ENCODE assay signal across 2 cellular contexts in genomic region chr17:48795444-48796162, GRCh38.
TF ChIP-seq lines count a peak whose summit lies in the region.

No MANE protein-coding gene starts in this region.

TF ChIP-seq in A549, 52 proteins besides CTCF, POLR2A, EP300 and RAD21:
- TF ChIP-seq EHF (CRISPR knock-in tag; IDR thresholded peaks at IDR 0.05) (peak; percentile 83; the same call in 1 of the 2 replicates), ZNF302 (CRISPR knock-in tag; IDR thresholded peaks at IDR 0.05) (peak; percentile 86), ATOH8 (CRISPR knock-in tag; IDR thresholded peaks at IDR 0.05; ENCODE audit: low read depth) (peak; percentile 98), HOXB5 (CRISPR knock-in tag; IDR thresholded peaks at IDR 0.05) (peak; percentile 70), FOSL2 (IDR thresholded peaks at IDR 0.05) (peak; percentile 59; the same call in 1 of the 2 replicates), FOSL2 (CRISPR knock-in tag; IDR thresholded peaks at IDR 0.05) (peak; percentile 93), MYC (IDR thresholded peaks at IDR 0.05; ENCODE audit: borderline replicate concordance, low read length) (peak; percentile 93), MAX (IDR thresholded peaks at IDR 0.05) (peak; percentile 98), ZSCAN20 (CRISPR knock-in tag; IDR thresholded peaks at IDR 0.05) (peak; percentile 32; the same call in 1 of the 2 replicates), JUNB (IDR thresholded peaks at IDR 0.05) (peak; percentile 69), JUN (IDR thresholded peaks at IDR 0.05) (peak; percentile 65 to 78; a peak in 3 of 5 replicates), HOXB13 (CRISPR knock-in tag; IDR thresholded peaks at IDR 0.05; ENCODE audit: low read depth) (peak; percentile 95), CEBPB (IDR thresholded peaks at IDR 0.05) (peak; percentile 70 to 88; a peak in 3 of 4 replicates), EHMT2 (IDR thresholded peaks at IDR 0.05; ENCODE audit: low read depth) (no peak), SMC3 (IDR thresholded peaks at IDR 0.05) (no peak), FOXS1 (CRISPR knock-in tag; IDR thresholded peaks at IDR 0.05) (peak; percentile 60; the same call in 1 of the 2 replicates), ZFP36 (IDR thresholded peaks at IDR 0.05; ENCODE audit: borderline replicate concordance, partially characterized antibody) (no peak), BHLHE40 (IDR thresholded peaks at IDR 0.05; ENCODE audit: low read depth, low read length) (peak; percentile 63), MAZ (IDR thresholded peaks at IDR 0.05; ENCODE audit: borderline replicate concordance, low read depth, low read length) (no peak), HES2 (IDR thresholded peaks at IDR 0.05) (no peak), USF2 (IDR thresholded peaks at IDR 0.05) (peak; percentile 79), NPAS2 (CRISPR knock-in tag; IDR thresholded peaks at IDR 0.05; ENCODE audit: borderline replicate concordance) (peak; percentile 66; the same call in 1 of the 2 replicates), BCL3 (IDR thresholded peaks at IDR 0.05) (peak; percentile 12; the same call in 1 of the 3 replicates), E2F6 (IDR thresholded peaks at IDR 0.05; ENCODE audit: borderline replicate concordance, low read depth) (peak; percentile 97), RARB (CRISPR knock-in tag; IDR thresholded peaks at IDR 0.05) (peak; percentile 50; the same call in 1 of the 2 replicates)

TF ChIP-seq in HepG2, 621 proteins besides CTCF, POLR2A, EP300 and RAD21 (continues in another document):
- TF ChIP-seq LCORL (IDR thresholded peaks at IDR 0.05): no peak; the same call in 1 of the 2 replicates
- peak; percentile 55 for TF ChIP-seq LCORL (CRISPR knock-in tag; IDR thresholded peaks at IDR 0.05)
- no peak for TF ChIP-seq ZNF83 (CRISPR knock-in tag; IDR thresholded peaks at IDR 0.05; ENCODE audit: borderline replicate concordance)
- no peak for TF ChIP-seq HMGA1 (CRISPR knock-in tag; conservative IDR thresholded peaks at IDR 0.05)
- TF ChIP-seq ZNF10 (CRISPR knock-in tag; IDR thresholded peaks at IDR 0.05; ENCODE audit: borderline replicate concordance, low read depth): no peak
- TF ChIP-seq MAZ (IDR thresholded peaks at IDR 0.05; ENCODE audit: borderline replicate concordance, low read depth, low read length): no peak
- peak; percentile 24; the same call in 1 of the 2 replicates for TF ChIP-seq MAZ (CRISPR knock-in tag; IDR thresholded peaks at IDR 0.05; ENCODE audit: low read depth)
- TF ChIP-seq AKNA (CRISPR knock-in tag; IDR thresholded peaks at IDR 0.05; ENCODE audit: borderline replicate concordance): no peak
- TF ChIP-seq ARID5B (CRISPR knock-in tag; IDR thresholded peaks at IDR 0.05): peak; percentile 91
- peak; percentile 98 for TF ChIP-seq FOSL2 (CRISPR knock-in tag; IDR thresholded peaks at IDR 0.05)
- TF ChIP-seq ZNF143 (CRISPR knock-in tag; IDR thresholded peaks at IDR 0.05): no peak
- no peak for TF ChIP-seq AGO1 (IDR thresholded peaks at IDR 0.05; ENCODE audit: low read depth, low read length, poor library complexity, severe bottlenecking)
- no peak for TF ChIP-seq E2F1 (CRISPR knock-in tag; IDR thresholded peaks at IDR 0.05)
- 0 out of 2 replicates have a peak, but pooled peaks have one; percentile 58 for TF ChIP-seq MXD4 (CRISPR knock-in tag; IDR thresholded peaks at IDR 0.05)
- TF ChIP-seq RNF2 (conservative IDR thresholded peaks at IDR 0.05; ENCODE audit: low read depth): peak; percentile 89
- TF ChIP-seq LBX2 (CRISPR knock-in tag; IDR thresholded peaks at IDR 0.05; ENCODE audit: borderline replicate concordance): no peak
- peak; percentile 39 for TF ChIP-seq ZNF18 (CRISPR knock-in tag; IDR thresholded peaks at IDR 0.05; ENCODE audit: insufficient replicate concordance)
- peak; percentile 31; the same call in 1 of the 2 replicates for TF ChIP-seq TBX3 (IDR thresholded peaks at IDR 0.05; ENCODE audit: borderline replicate concordance)
- TF ChIP-seq HCFC1 (IDR thresholded peaks at IDR 0.05; ENCODE audit: low read depth, low read length): no peak
- TF ChIP-seq NFYB (CRISPR knock-in tag; IDR thresholded peaks at IDR 0.05): no peak; the same call in 1 of the 2 replicates
- TF ChIP-seq KLF9 (CRISPR knock-in tag; IDR thresholded peaks at IDR 0.05; ENCODE audit: low read depth): peak; percentile 51; the same call in 1 of the 2 replicates
- no peak for TF ChIP-seq PCBP1 (IDR thresholded peaks at IDR 0.05; ENCODE audit: borderline replicate concordance, low read depth, low read length)
- no peak; the same call in 1 of the 2 replicates for TF ChIP-seq CBFB (CRISPR knock-in tag; IDR thresholded peaks at IDR 0.05)
- no peak for TF ChIP-seq GMEB2 (CRISPR knock-in tag; IDR thresholded peaks at IDR 0.05; ENCODE audit: low read depth)
- TF ChIP-seq GFI1 (CRISPR knock-in tag; IDR thresholded peaks at IDR 0.05; ENCODE audit: borderline replicate concordance): no peak; the same call in none of the 2 replicates
- 0 out of 2 replicates have a peak, but pooled peaks have one; percentile 37 for TF ChIP-seq SMARCC2 (IDR thresholded peaks at IDR 0.05)
- TF ChIP-seq ARID2 (CRISPR knock-in tag; IDR thresholded peaks at IDR 0.05; ENCODE audit: borderline replicate concordance): peak; percentile 87; the same call in 1 of the 2 replicates
- TF ChIP-seq THRA (CRISPR knock-in tag; IDR thresholded peaks at IDR 0.05; ENCODE audit: borderline replicate concordance): peak; percentile 62; the same call in 1 of the 2 replicates
- TF ChIP-seq MIXL1 (CRISPR knock-in tag; IDR thresholded peaks at IDR 0.05): peak; percentile 55; the same call in 1 of the 2 replicates
- TF ChIP-seq EEA1 (CRISPR knock-in tag; IDR thresholded peaks at IDR 0.05; ENCODE audit: borderline replicate concordance): no peak
- TF ChIP-seq SUZ12 (IDR thresholded peaks at IDR 0.05; ENCODE audit: low read depth, low read length): no peak
- no peak for TF ChIP-seq ZNF33A (CRISPR knock-in tag; IDR thresholded peaks at IDR 0.05; ENCODE audit: borderline replicate concordance)
- TF ChIP-seq GLI4 (CRISPR knock-in tag; IDR thresholded peaks at IDR 0.05; ENCODE audit: borderline replicate concordance): no peak
